Comparison of ENCODE assay signal across 23 cellular contexts in genomic region chr22:46534901-46535630, GRCh38. TPM values are rescaled to one million over a fixed set of nuclear protein-coding genes. Genes with fewer than 3 reads are reported as not detected.
A peak's percentile ranks its signal among the peaks of the same experiment; 100 is the strongest.
DNase-seq lines count a peak whose midpoint lies in the region; ATAC-seq, FAIRE-seq and TF ChIP-seq lines count a peak whose summit lies in the region.
"Had no signal": no experiment of that assay in that cellular context is flagged by ENCODE, and none has a peak within 500 bp of the region (broad histone marks: within the 10 kb centered on the region; RNA-seq: fewer than 3 reads in every experiment).

No MANE protein-coding gene starts in this region.

- ATAC-seq in activated naive CD8-positive, alpha-beta T cell treated with anti-CD3 and anti-CD28 coated beads, Interleukin-2, amount 50 U/mL, for 24 hours = no peak
- ATAC-seq in T-helper 17 cell = no peak
- ATAC-seq in pancreas = no peak
- no peak for ATAC-seq in HG03469 (IDR thresholded peaks at IDR 0.05; ENCODE audit: unreplicated experiment)
- ATAC-seq: GM12878, HCT116, HepG2, PC-3 had no signal

- peaks cover 8% of the 10 kb centered on the region for H3K4me1 Mint-ChIP-seq in activated naive CD8-positive, alpha-beta T cell (ENCODE audit: low read depth)
- H3K4me1 Mint-ChIP-seq in activated naive CD8-positive, alpha-beta T cell treated with anti-CD3 and anti-CD28 coated beads, Interleukin-2, amount 50 U/mL, for 24 hours = peaks cover 10% of the 10 kb centered on the region
- peaks cover 13% of the 10 kb centered on the region for H3K4me1 Mint-ChIP-seq in T-helper 17 cell
- peaks cover 21% of the 10 kb centered on the region for H3K4me1 Mint-ChIP-seq in mesothelial cell of epicardium
- H3K4me1 Mint-ChIP-seq in progenitor cell of endocrine pancreas (ENCODE audit: low read depth) = peaks cover 14% of the 10 kb centered on the region

- no peaks in the 10 kb centered on the region for H3K36me3 ChIP-seq in pancreas

- H3K4me1 ChIP-seq in pancreas = peaks cover 0 to 8% (median 0%) of the 10 kb centered on the region in 3 donors

- H3K27me3 ChIP-seq in pancreas = peaks cover 0 to 6% (median 0%) of the 10 kb centered on the region in 4 donors

- no peak for FAIRE-seq in pancreas (lab: Jason Lieb, UNC)
- FAIRE-seq: GM12878, HepG2 had no signal

- no peaks in the 10 kb centered on the region for H3K9me3 ChIP-seq in T-helper 17 cell (ENCODE audit: control insufficient read depth, low read length, poor library complexity, severe bottlenecking)
- no peaks in the 10 kb centered on the region for H3K9me3 ChIP-seq in pancreas

- no peaks in the 10 kb centered on the region for H3K9me3 Mint-ChIP-seq in activated naive CD8-positive, alpha-beta T cell (ENCODE audit: low read depth)
- H3K9me3 Mint-ChIP-seq in activated naive CD8-positive, alpha-beta T cell treated with anti-CD3 and anti-CD28 coated beads, Interleukin-2, amount 50 U/mL, for 24 hours = no peaks in the 10 kb centered on the region
- H3K9me3 Mint-ChIP-seq in mesothelial cell of epicardium = no peaks in the 10 kb centered on the region
- no peaks in the 10 kb centered on the region for H3K9me3 Mint-ChIP-seq in progenitor cell of endocrine pancreas (ENCODE audit: low read depth)
- H3K9me3 Mint-ChIP-seq: CD8-positive, alpha-beta memory T cell had no signal

- intact Hi-C loops in pancreas (cut with DNase I) = loop anchor here in 1 of 3 donors (10.0 kb wide), 1 partner anchor 540 kb away; no protein-coding TSS in a partner anchor

- H3K36me3 Mint-ChIP-seq in activated naive CD8-positive, alpha-beta T cell = no peaks in the 10 kb centered on the region
- H3K36me3 Mint-ChIP-seq in activated naive CD8-positive, alpha-beta T cell treated with anti-CD3 and anti-CD28 coated beads, Interleukin-2, amount 50 U/mL, for 24 hours (ENCODE audit: low read depth) = no peaks in the 10 kb centered on the region
- H3K36me3 Mint-ChIP-seq in T-helper 17 cell (ENCODE audit: low read depth) (no peaks in the 10 kb centered on the region), mesothelial cell of epicardium (peaks cover 21% of the 10 kb centered on the region), progenitor cell of endocrine pancreas (ENCODE audit: insufficient read depth) (peaks cover 14% of the 10 kb centered on the region)
- H3K36me3 Mint-ChIP-seq: CD8-positive, alpha-beta memory T cell had no signal

- no peak overlapping the region for H3K27ac Mint-ChIP-seq in activated naive CD8-positive, alpha-beta T cell
- no peak overlapping the region for H3K27ac Mint-ChIP-seq in activated naive CD8-positive, alpha-beta T cell treated with anti-CD3 and anti-CD28 coated beads, Interleukin-2, amount 50 U/mL, for 24 hours
- no peak overlapping the region for H3K27ac Mint-ChIP-seq in T-helper 17 cell
- no peak overlapping the region for H3K27ac Mint-ChIP-seq in mesothelial cell of epicardium
- H3K27ac Mint-ChIP-seq in progenitor cell of endocrine pancreas = no peak overlapping the region
- H3K27ac Mint-ChIP-seq: CD8-positive, alpha-beta memory T cell had no signal

- H3K27ac ChIP-seq in pancreas = no peak overlapping the region
- H3K27ac ChIP-seq: BLaER1, GM23248 had no signal

- peak overlapping the region; percentile 23 for H3K4me3 Mint-ChIP-seq in activated naive CD8-positive, alpha-beta T cell
- H3K4me3 Mint-ChIP-seq in activated naive CD8-positive, alpha-beta T cell treated with anti-CD3 and anti-CD28 coated beads, Interleukin-2, amount 50 U/mL, for 24 hours = no peak overlapping the region
- H3K4me3 Mint-ChIP-seq in T-helper 17 cell (peak overlapping the region; percentile 45), mesothelial cell of epicardium (peak overlapping the region; percentile 43), progenitor cell of endocrine pancreas (ENCODE audit: low read depth) (peak overlapping the region; percentile 52)

- no peak for DNase-seq in activated naive CD8-positive, alpha-beta T cell treated with anti-CD3 and anti-CD28 coated beads, Interleukin-2, amount 50 U/mL, for 24 hours
- DNase-seq in T-helper 17 cell = no peak
- no peak for DNase-seq in mesothelial cell of epicardium (ENCODE audit: low spot score in 2 of 2, unreplicated experiment in 2 of 2)
- no peak for DNase-seq in progenitor cell of endocrine pancreas (ENCODE audit: low spot score, unreplicated experiment)
- no peak for DNase-seq in pancreas
- no peak for DNase-seq in NCI-H774 (lab: John Stamatoyannopoulos, UW)
- DNase-seq: 8988T; CD8-positive, alpha-beta memory T cell; DMS 273 treated with DMSO at 0.1 percent for 48 hours; GDM1; GM23248; KG1; NCI-H1436; NCI-H2029; NCI-H2171; NCI-H82; PC-3 had no signal

- H3K4me3 ChIP-seq in pancreas = no peak overlapping the region
- H3K4me3 ChIP-seq: GM12878, GM23248 had no signal

- TF ChIP-seq CTCF in mesothelial cell of epicardium (IDR thresholded peaks at IDR 0.05; ENCODE audit: unreplicated experiment) (no peak), progenitor cell of endocrine pancreas (IDR thresholded peaks at IDR 0.05; ENCODE audit: unreplicated experiment) (no peak), pancreas (IDR thresholded peaks at IDR 0.05) (no peak)

- 93 to 98% methylated on average over 45 of the region's 45 CpGs for WGBS in pancreas, 2 donors

- H3K27me3 Mint-ChIP-seq in activated naive CD8-positive, alpha-beta T cell = peaks cover 13% of the 10 kb centered on the region
- peaks cover 31% of the 10 kb centered on the region for H3K27me3 Mint-ChIP-seq in activated naive CD8-positive, alpha-beta T cell treated with anti-CD3 and anti-CD28 coated beads, Interleukin-2, amount 50 U/mL, for 24 hours
- peaks cover 19% of the 10 kb centered on the region for H3K27me3 Mint-ChIP-seq in T-helper 17 cell
- peaks cover 42% of the 10 kb centered on the region for H3K27me3 Mint-ChIP-seq in mesothelial cell of epicardium (ENCODE audit: low read depth)
- peaks cover 37% of the 10 kb centered on the region for H3K27me3 Mint-ChIP-seq in progenitor cell of endocrine pancreas

RNA-seq across cellular contexts. Expression of gene CELSR1, which starts 2.4 kb away (rescaled TPM):
- total RNA-seq in T-helper 17 cell = 1 to 10 TPM; 3.0 to 6.0 TPM
- total RNA-seq in mesothelial cell of epicardium = 17.8 to 18.8 TPM (median 18.4 TPM) in 3 replicates
- total RNA-seq in progenitor cell of endocrine pancreas = 20.9 and 21.0 TPM in 2 replicates
- 1 to 10 TPM in 5 of 6 donors, under 1 TPM in 1; 0.75 to 3.2 (median 1.2) TPM for total RNA-seq in pancreas
- 1 to 10 TPM; 1.6 to 2.2 TPM for polyA plus RNA-seq in pancreas
